ENCODE assay signal across 27 cellular contexts in the genomic region with DNA sequence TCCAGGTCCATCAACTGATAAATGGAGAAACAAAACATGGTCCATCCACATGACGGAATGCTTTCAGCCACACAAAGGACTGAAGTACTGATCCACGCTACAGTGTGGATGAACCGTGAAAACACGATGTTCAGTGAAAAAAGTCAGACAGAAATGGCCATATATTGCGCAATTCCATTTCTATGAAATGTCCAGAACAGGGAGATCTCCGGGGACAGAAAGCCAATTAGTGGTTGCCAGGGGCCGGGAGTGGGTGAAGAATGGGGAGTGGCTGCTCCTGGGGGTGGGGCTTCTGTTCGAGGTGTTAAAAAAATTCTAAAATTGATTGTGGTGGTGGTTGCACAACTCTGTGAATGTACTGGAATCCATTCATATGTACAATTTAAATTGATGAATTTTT.
DNase-seq lines count a peak whose midpoint lies in the region; ATAC-seq and TF ChIP-seq lines count a peak whose summit lies in the region.
"Had no signal": no experiment of that assay in that cellular context is flagged by ENCODE, and none has a peak within 500 bp of the region (broad histone marks: within the 10 kb centered on the region; RNA-seq: fewer than 3 reads in every experiment).

No MANE protein-coding gene starts in this region.

- H3K36me3 Mint-ChIP-seq in glutamatergic neuron (ENCODE audit: unreplicated experiment): no peaks in the 10 kb centered on the region
- H3K36me3 Mint-ChIP-seq: activated naive CD8-positive, alpha-beta T cell treated with anti-CD3 and anti-CD28 coated beads for 36 hours; memory B cell; type B pancreatic cell; WTC11 had no signal

- TF ChIP-seq CTCF in AG10803 (conservative IDR thresholded peaks at IDR 0.05; ENCODE audit: low read length): no peak
- TF ChIP-seq CTCF in RWPE2 (IDR thresholded peaks at IDR 0.05; ENCODE audit: poor library complexity, severe bottlenecking): no peak
- no peak for TF ChIP-seq CTCF in glutamatergic neuron (IDR thresholded peaks at IDR 0.05; ENCODE audit: partially characterized antibody, unreplicated experiment)

- no peaks in the 10 kb centered on the region for H3K27me3 ChIP-seq in RWPE2 (ENCODE audit: insufficient read depth, poor library complexity, severe bottlenecking)
- H3K27me3 ChIP-seq: BE2C, heart right ventricle had no signal

- H3K27ac ChIP-seq in RWPE2 (ENCODE audit: poor library complexity, severe bottlenecking): peak overlapping the region; percentile 68
- H3K27ac ChIP-seq: heart right ventricle, neutrophil, skin epidermis had no signal

- H3K9me3 ChIP-seq in RWPE2 (ENCODE audit: severe bottlenecking): no peaks in the 10 kb centered on the region
- H3K9me3 ChIP-seq: BE2C, heart right ventricle, neutrophil had no signal

- no peaks in the 10 kb centered on the region for H3K36me3 ChIP-seq in RWPE2 (ENCODE audit: low read depth)
- H3K36me3 ChIP-seq: BE2C, heart right ventricle, neutrophil had no signal

- H3K4me3 Mint-ChIP-seq in glutamatergic neuron (ENCODE audit: unreplicated experiment): peak overlapping the region; percentile 28
- H3K4me3 Mint-ChIP-seq: activated naive CD8-positive, alpha-beta T cell treated with anti-CD3 and anti-CD28 coated beads for 36 hours; memory B cell; type B pancreatic cell; WTC11 had no signal

- DNase-seq in AG10803 (ENCODE audit: low read depth) (peak; percentile 55), KBM-7 (peak; percentile 18), RWPE2 (ENCODE audit: low spot score) (no peak), glutamatergic neuron (no peak), HPDE6-E6E7 (ENCODE audit: extremely low spot score) (no peak), DMS79 (lab: John Stamatoyannopoulos, UW) (no peak), DMS53 (lab: John Stamatoyannopoulos, UW) (no peak)
- DNase-seq: activated naive CD8-positive, alpha-beta T cell treated with anti-CD3 and anti-CD28 coated beads for 36 hours; BE2C; cerebellar nuclear complex; H7; heart right ventricle; left cardiac atrium; NCI-H187 treated with DMSO at 0.1 percent for 48 hours; NCI-H69; Right ventricle myocardium superior; stimulated activated CD4-positive, alpha-beta T cell treated with anti-CD3 and anti-CD28 coated beads, Interleukin-2, amount 100 ng/mL, for 24 hours; T-helper 9 cell had no signal

- H3K4me3 ChIP-seq in AG10803 (ENCODE audit: low read length): no peak overlapping the region
- no peak overlapping the region for H3K4me3 ChIP-seq in RWPE2 (ENCODE audit: severe bottlenecking)
- H3K4me3 ChIP-seq: GM12878, heart right ventricle, skin epidermis had no signal

- H3K4me1 ChIP-seq in RWPE2 (ENCODE audit: insufficient read depth, poor library complexity, severe bottlenecking): peaks cover 14% of the 10 kb centered on the region
- H3K4me1 ChIP-seq: BE2C, heart right ventricle had no signal

- H3K4me1 Mint-ChIP-seq in glutamatergic neuron (ENCODE audit: low read depth, unreplicated experiment): peaks cover 14% of the 10 kb centered on the region
- H3K4me1 Mint-ChIP-seq: activated naive CD8-positive, alpha-beta T cell treated with anti-CD3 and anti-CD28 coated beads for 36 hours; memory B cell had no signal

- peaks cover 10% of the 10 kb centered on the region for H3K9me3 Mint-ChIP-seq in glutamatergic neuron (ENCODE audit: unreplicated experiment)
- H3K9me3 Mint-ChIP-seq: activated T-helper 2 cell treated with anti-CD3 and anti-CD28 coated beads, Interferon-gamma antibody, Interleukin-2, Interleukin-4, amounts not matched to agents 10 μg/mL and 5 μg/mL and 100 μg/mL, durations not matched to agents 14 hours and 24 hours and 36 hours; memory B cell; type B pancreatic cell had no signal

- ATAC-seq in RWPE2 (ENCODE audit: low read depth): no peak
- no peak for ATAC-seq in GM19467 (IDR thresholded peaks at IDR 0.05; ENCODE audit: unreplicated experiment)
- ATAC-seq: GM12878, heart right ventricle, left cardiac atrium, WTC11 had no signal

- in situ Hi-C loops in KBM-7 (cut with MboI; ENCODE audit: low pct_unique_long_range_greater_than_20kb, low sequenced_read_pairs): no loop called here

- no peak overlapping the region for H3K27ac Mint-ChIP-seq in glutamatergic neuron (ENCODE audit: unreplicated experiment)
- H3K27ac Mint-ChIP-seq: activated naive CD8-positive, alpha-beta T cell treated with anti-CD3 and anti-CD28 coated beads for 36 hours; activated T-helper 2 cell treated with anti-CD3 and anti-CD28 coated beads, Interferon-gamma antibody, Interleukin-2, Interleukin-4, amounts not matched to agents 10 μg/mL and 5 μg/mL and 100 μg/mL, durations not matched to agents 14 hours and 24 hours and 36 hours; memory B cell; progenitor cell of endocrine pancreas; type B pancreatic cell; WTC11 had no signal

- peaks cover 9% of the 10 kb centered on the region for H3K27me3 Mint-ChIP-seq in glutamatergic neuron (ENCODE audit: unreplicated experiment)

Comparison
In these comparisons a context has a peak if more than half of its experiments do, and no peak if none do; other contexts are left out.
1. DNase-seq: peak in AG10803 (single experiment) and KBM-7 (single experiment); none in RWPE2 (single experiment), glutamatergic neuron (single experiment), HPDE6-E6E7 (single experiment), DMS79 (single experiment) and DMS53 (single experiment).